ENCODE assay signal across 1 cellular context in the genomic region with DNA sequence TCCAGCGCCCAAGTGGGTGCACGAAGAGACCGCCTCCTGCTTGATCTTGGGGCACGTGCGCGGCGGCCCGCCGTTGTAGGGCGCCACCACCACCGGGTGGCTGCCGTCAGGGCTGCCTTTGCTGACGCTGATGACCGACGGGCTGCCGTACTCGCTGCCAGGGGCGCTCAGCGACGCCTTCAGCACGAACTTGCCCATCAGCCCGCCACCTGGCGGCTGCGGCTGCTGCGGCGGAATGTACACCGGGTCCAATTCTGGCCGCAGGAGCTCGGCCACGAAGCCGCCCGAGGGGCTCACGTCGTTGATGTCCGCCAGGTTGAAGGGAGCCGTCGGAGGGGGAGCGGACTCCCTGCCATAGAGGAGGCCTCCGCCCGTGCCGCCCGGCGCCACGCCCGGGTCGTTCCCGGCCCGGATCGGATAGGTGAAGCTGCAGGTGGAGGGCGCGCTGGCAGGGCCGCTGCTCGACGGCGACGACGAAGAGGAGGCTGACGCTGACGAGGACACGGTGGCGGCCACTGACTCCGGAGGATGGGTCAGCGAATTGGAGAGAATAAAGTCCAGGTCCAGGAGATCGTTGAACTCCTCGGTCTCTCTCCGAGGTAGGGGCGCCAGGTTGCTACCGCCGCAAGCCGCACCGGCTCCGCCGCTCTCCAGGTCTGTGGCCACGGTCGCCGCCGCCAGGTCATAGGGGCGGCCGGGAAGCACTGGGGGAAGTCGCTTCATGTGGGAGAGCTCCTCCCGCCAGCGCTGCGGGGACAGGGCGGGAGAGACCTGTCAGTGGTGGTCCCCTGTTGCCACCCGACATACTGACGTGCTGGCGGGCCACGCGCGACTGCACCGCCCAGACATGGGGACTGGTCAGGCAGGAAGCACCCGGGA.
A peak's percentile ranks its signal among the peaks of the same experiment; 100 is the strongest.
TF ChIP-seq lines count a peak whose summit lies in the region.

No MANE protein-coding gene starts in this region.

TF ChIP-seq in SK-N-SH, 30 proteins besides CTCF, POLR2A, EP300 and RAD21 (continued from another document):
- no peak for TF ChIP-seq USF2 (IDR thresholded peaks at IDR 0.05; ENCODE audit: borderline replicate concordance, low read depth, low read length)
- no peak for TF ChIP-seq GABPA (IDR thresholded peaks at IDR 0.05; ENCODE audit: low read depth)
- peak; percentile 19; the same call in 1 of the 2 replicates for TF ChIP-seq SMC3 (IDR thresholded peaks at IDR 0.05; ENCODE audit: low read depth, low read length)
- no peak for TF ChIP-seq FOXJ3 (CRISPR knock-in tag; IDR thresholded peaks at IDR 0.05)
- TF ChIP-seq USF1 (IDR thresholded peaks at IDR 0.05; ENCODE audit: borderline replicate concordance, low read depth), result no peak
- no peak for TF ChIP-seq SIN3A (IDR thresholded peaks at IDR 0.05; ENCODE audit: borderline replicate concordance, low read depth, low read length)
TF ChIP-seq in SK-N-SH: peak in this region for 2.
